In the genomic region with DNA sequence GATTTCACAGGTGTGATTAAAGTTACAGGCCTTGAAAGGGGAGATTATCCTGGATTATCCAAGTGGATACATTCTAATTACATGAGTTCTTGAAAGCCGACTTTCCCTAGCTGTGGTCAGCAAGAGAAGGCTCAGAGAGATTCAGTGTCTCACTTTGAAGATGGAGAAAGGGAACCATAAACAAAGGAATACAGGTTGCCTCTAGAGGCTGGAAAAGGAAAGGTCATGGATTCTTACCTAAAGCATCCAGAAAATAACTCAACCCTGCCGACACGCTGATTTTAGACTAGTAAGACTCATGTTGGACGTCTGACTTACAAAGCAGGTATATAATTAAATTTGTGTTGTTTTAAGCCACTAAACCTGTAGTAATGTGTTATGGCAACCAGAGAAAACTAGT, we compare ENCODE assay signal across 20 cellular contexts.
DNase-seq lines count a peak whose midpoint lies in the region; ATAC-seq and TF ChIP-seq lines count a peak whose summit lies in the region.
"Had no signal": no experiment of that assay in that cellular context is flagged by ENCODE, and none has a peak within 500 bp of the region (broad histone marks: within the 10 kb centered on the region; RNA-seq: fewer than 3 reads in every experiment).

No MANE protein-coding gene starts in this region.

- H2AFZ ChIP-seq in osteoblast (ENCODE audit: low read length) (no peak overlapping the region), H9 (ENCODE audit: low read length) (no peak overlapping the region)
- H2AFZ ChIP-seq: GM23338 had no signal

- H2AK5ac ChIP-seq in mesendoderm (ENCODE audit: low read length) (no peak overlapping the region), H9 (ENCODE audit: insufficient read length, low read length) (no peak overlapping the region)

- no peak overlapping the region for H3K4ac ChIP-seq in mesendoderm (ENCODE audit: low read depth, low read length)
- no peak overlapping the region for H3K4ac ChIP-seq in H9 (ENCODE audit: low read depth, low read length)

- H3K9ac ChIP-seq in mesendoderm (ENCODE audit: low read length), result no peak overlapping the region
- no peak overlapping the region for H3K9ac ChIP-seq in H9 (ENCODE audit: extremely low read depth, insufficient read length, low read length)

- no peaks in the 10 kb centered on the region for H3K23me2 ChIP-seq in H9 (ENCODE audit: insufficient read length, low read depth, low read length, poor library complexity, severe bottlenecking)

- H3K9me3 ChIP-seq in Panc1 (ENCODE audit: control insufficient read depth, insufficient read depth, low read depth, low read length) (no peaks in the 10 kb centered on the region), osteoblast (ENCODE audit: low read depth, low read length) (no peaks in the 10 kb centered on the region), H9 (ENCODE audit: control insufficient read depth, low read depth, low read length) (no peaks in the 10 kb centered on the region)
- H3K9me3 ChIP-seq: A549, Caco-2, HAP-1 had no signal

- 0 out of 2 replicates have a peak, but pooled peaks have one; percentile 4 for TF ChIP-seq CTCF in Panc1 (IDR thresholded peaks at IDR 0.05)
- TF ChIP-seq CTCF in WTC11 (IDR thresholded peaks at IDR 0.05), result no peak
- TF ChIP-seq CTCF in osteoblast (IDR thresholded peaks at IDR 0.05; ENCODE audit: extremely low read depth, low read depth, low read length), result no peak
- TF ChIP-seq CTCF in H9 (conservative IDR thresholded peaks at IDR 0.05), result no peak; the same call in 2 of the 3 replicates

- H4K20me1 ChIP-seq in osteoblast (ENCODE audit: insufficient read depth, low read length) (no peaks in the 10 kb centered on the region), H9 (ENCODE audit: control insufficient read depth, insufficient read depth, insufficient read length) (no peaks in the 10 kb centered on the region)

- H3K4me3 Mint-ChIP-seq in WTC11 (no peak overlapping the region), H9 (no peak overlapping the region)
- H3K4me3 Mint-ChIP-seq: CD4-positive, CD25-positive, alpha-beta regulatory T cell; CD8-positive, alpha-beta T cell; GM23338; HFFc6 had no signal

- no peak overlapping the region for H3K27ac Mint-ChIP-seq in WTC11
- H3K27ac Mint-ChIP-seq in H9, result no peak overlapping the region
- H3K27ac Mint-ChIP-seq: CD4-positive, CD25-positive, alpha-beta regulatory T cell; CD8-positive, alpha-beta T cell; GM23338; HFFc6 had no signal

- H4K8ac ChIP-seq in mesendoderm (ENCODE audit: low read depth, low read length) (no peak overlapping the region), H9 (replicated peaks; ENCODE audit: insufficient read length, low read depth, low read length) (no peak overlapping the region)

- H2BK120ac ChIP-seq in mesendoderm (ENCODE audit: low read depth, low read length) (no peak overlapping the region), H9 (ENCODE audit: low read depth, low read length, poor library complexity, severe bottlenecking) (no peak overlapping the region)

- ATAC-seq in Panc1 (no peak), WTC11 (peak; percentile 53; the same call in 1 of the 2 replicates), GM21381 (IDR thresholded peaks at IDR 0.05; ENCODE audit: unreplicated experiment) (no peak)
- ATAC-seq: A549; CD8-positive, alpha-beta T cell; GM23338 had no signal

- H4K91ac ChIP-seq in H9 (ENCODE audit: insufficient read length, low read depth, low read length), result no peak overlapping the region

- H3K27ac ChIP-seq in Panc1 (ENCODE audit: low read length) (no peak overlapping the region), mesendoderm (ENCODE audit: low read depth, low read length) (no peak overlapping the region), osteoblast (ENCODE audit: low read depth, low read length) (no peak overlapping the region), H9 (ENCODE audit: insufficient read length, low read depth, low read length) (no peak overlapping the region)
- H3K27ac ChIP-seq: A549 had no signal

- H3K56ac ChIP-seq in mesendoderm (ENCODE audit: low read length) (no peak overlapping the region), H9 (ENCODE audit: insufficient read length, low read depth, low read length) (no peak overlapping the region)

- CTCF ChIA-PET in Panc1 (lab: Charles Lee) (no interaction called here), WTC11 (lab: Charles Lee) (no interaction called here)

- no peak overlapping the region for H2BK12ac ChIP-seq in H9 (ENCODE audit: insufficient read length, low read depth, low read length)

- H2BK20ac ChIP-seq in H9 (ENCODE audit: low read depth, low read length, poor library complexity, severe bottlenecking), result no peak overlapping the region

- H3K4me3 ChIP-seq in Panc1 (ENCODE audit: low read depth in 2 of 2, low read length in 2 of 2) (no peak overlapping the region), mesendoderm (ENCODE audit: low read length) (no peak overlapping the region), osteoblast (ENCODE audit: insufficient read depth, low read length) (no peak overlapping the region)
- H3K4me3 ChIP-seq: A549, GM23338, HAP-1 had no signal

- POLR2A ChIA-PET in Panc1 (lab: Charles Lee), result no interaction called here
- POLR2A ChIA-PET in WTC11 (lab: Charles Lee), result no interaction called here

- no peak overlapping the region for H3K14ac ChIP-seq in H9 (ENCODE audit: insufficient read depth, low read length)

- in situ Hi-C loops in Panc1 (cut with HindIII; ENCODE audit: low pct_unique_long_range_greater_than_20kb, low sequenced_read_pairs), result no loop called here

- H3K27me3 ChIP-seq in Panc1 (ENCODE audit: control insufficient read depth, insufficient read depth, low read length) (no peaks in the 10 kb centered on the region), mesendoderm (ENCODE audit: insufficient read depth, low read length, poor library complexity) (no peaks in the 10 kb centered on the region), osteoblast (ENCODE audit: insufficient read depth, low read length) (no peaks in the 10 kb centered on the region), H9 (ENCODE audit: insufficient read depth, low read length) (no peaks in the 10 kb centered on the region)

- no TSS peak for BruUV-seq in Panc1 (replicated peaks; lab: Mats Ljungman, UMichigan)

- H3K27me3 Mint-ChIP-seq in WTC11 (ENCODE audit: low read depth) (peaks cover 4% of the 10 kb centered on the region; the same call in 1 of the 2 replicates), H9 (ENCODE audit: low read depth) (no peaks in the 10 kb centered on the region)
- H3K27me3 Mint-ChIP-seq: CD4-positive, CD25-positive, alpha-beta regulatory T cell had no signal

- WGBS in mesendoderm (ENCODE audit: extremely low coverage, insufficient coverage, low lambda C conversion rate), result no CpG with 5 or more reads among the region's 4 CpGs
- no CpG with 5 or more reads among the region's 4 CpGs for WGBS in H9 (ENCODE audit: extremely low coverage, insufficient read length, low lambda C conversion rate)

- H2BK15ac ChIP-seq in mesendoderm (replicated peaks; ENCODE audit: low read depth), result no peak overlapping the region
- no peak overlapping the region for H2BK15ac ChIP-seq in H9 (ENCODE audit: low read depth, low read length)

- no peaks in the 10 kb centered on the region for H3K79me1 ChIP-seq in mesendoderm (ENCODE audit: low read length)
- no peaks in the 10 kb centered on the region for H3K79me1 ChIP-seq in H9 (ENCODE audit: insufficient read depth, low read depth, low read length, poor library complexity, severe bottlenecking)

- peaks cover 7% of the 10 kb centered on the region; the same call in 1 of the 2 replicates for H3K9me3 Mint-ChIP-seq in WTC11
- no peaks in the 10 kb centered on the region for H3K9me3 Mint-ChIP-seq in H9
- H3K9me3 Mint-ChIP-seq: CD8-positive, alpha-beta T cell; GM23338; HFFc6 had no signal

- H3K36me3 ChIP-seq in Panc1 (ENCODE audit: control insufficient read depth, insufficient read depth, low read length), result no peaks in the 10 kb centered on the region
- H3K36me3 ChIP-seq in mesendoderm (ENCODE audit: control insufficient read depth, insufficient read depth, low read length), result no peaks in the 10 kb centered on the region
- no peaks in the 10 kb centered on the region for H3K36me3 ChIP-seq in osteoblast (ENCODE audit: insufficient read depth, low read length)
- H3K36me3 ChIP-seq: HAP-1 had no signal

- DNase-seq in NCI-H82 (lab: John Stamatoyannopoulos, UW), result peak; percentile 66
- no peak for DNase-seq in NCI-H82 treated with DMSO at 0.1 percent for 48 hours (lab: John Stamatoyannopoulos, UW; ENCODE audit: unreplicated experiment)
- no peak for DNase-seq in Panc1 (ENCODE audit: low read depth, low spot score)
- no peak for DNase-seq in WTC11 (ENCODE audit: low spot score)
- peak; percentile 10 for DNase-seq in mesendoderm
- DNase-seq in osteoblast (ENCODE audit: insufficient read length, low spot score, missing footprints), result no peak
- no peak for DNase-seq in H9
- DNase-seq: 8988T; ACHN; C1 segment of cervical spinal cord; Caco-2; CD4-positive, CD25-positive, alpha-beta regulatory T cell; CD8-positive, alpha-beta T cell; DMS 273 treated with DMSO at 0.1 percent for 48 hours; DND-41; HFFc6 had no signal

- no peak overlapping the region for H4K5ac ChIP-seq in mesendoderm (ENCODE audit: low read length)
- no peak overlapping the region for H4K5ac ChIP-seq in H9 (ENCODE audit: insufficient read length, low read depth, low read length)

- H3K79me2 ChIP-seq in mesendoderm (ENCODE audit: control insufficient read depth, insufficient read depth, low read length), result no peaks in the 10 kb centered on the region
- no peaks in the 10 kb centered on the region for H3K79me2 ChIP-seq in osteoblast (ENCODE audit: insufficient read depth, low read length)
- no peaks in the 10 kb centered on the region for H3K79me2 ChIP-seq in H9 (ENCODE audit: insufficient read depth, low read length)

- H3K23ac ChIP-seq in mesendoderm (ENCODE audit: low read length) (no peak overlapping the region), H9 (ENCODE audit: insufficient read length, low read depth, low read length) (no peak overlapping the region)

- H3K36me3 Mint-ChIP-seq in WTC11, result no peaks in the 10 kb centered on the region
- H3K36me3 Mint-ChIP-seq in H9 (ENCODE audit: insufficient read depth in 1 of 3, low read depth in 3 of 3), result no peaks in the 10 kb centered on the region; a peak in 1 of 7 replicates
- H3K36me3 Mint-ChIP-seq: CD4-positive, CD25-positive, alpha-beta regulatory T cell; CD8-positive, alpha-beta T cell had no signal

- H3K4me1 ChIP-seq in Panc1 (ENCODE audit: control insufficient read depth, insufficient read depth, low read length) (no peaks in the 10 kb centered on the region), mesendoderm (ENCODE audit: control insufficient read depth, low read depth, low read length) (no peaks in the 10 kb centered on the region), osteoblast (ENCODE audit: insufficient read depth, low read length) (peaks cover 21% of the 10 kb centered on the region), H9 (ENCODE audit: insufficient read depth, low read length) (no peaks in the 10 kb centered on the region)
- H3K4me1 ChIP-seq: Caco-2, HAP-1 had no signal

- H3K18ac ChIP-seq in mesendoderm (ENCODE audit: low read length) (no peak overlapping the region), H9 (ENCODE audit: insufficient read length, low read depth, low read length) (no peak overlapping the region)

- intact Hi-C loops in Panc1 (cut with micrococcal nuclease; ENCODE audit: unreplicated experiment), result no loop called here

- no peak overlapping the region for H3T11ph ChIP-seq in H9 (ENCODE audit: low read length)

- H3K4me2 ChIP-seq in mesendoderm (ENCODE audit: low read length) (no peak overlapping the region), osteoblast (ENCODE audit: insufficient read depth, low read length) (no peak overlapping the region), H9 (ENCODE audit: insufficient read depth, insufficient read length, low read length) (no peak overlapping the region)
- H3K4me2 ChIP-seq: A549, GM23338 had no signal

- H3K4me1 Mint-ChIP-seq in WTC11, result no peaks in the 10 kb centered on the region
- no peaks in the 10 kb centered on the region for H3K4me1 Mint-ChIP-seq in H9
- H3K4me1 Mint-ChIP-seq: CD4-positive, CD25-positive, alpha-beta regulatory T cell; GM23338 had no signal

- H2BK5ac ChIP-seq in mesendoderm (ENCODE audit: low read length), result no peak overlapping the region
- H2BK5ac ChIP-seq in H9 (ENCODE audit: insufficient read length, low read length), result no peak overlapping the region

Comparison
In these comparisons a context has a peak if more than half of its experiments do, and no peak if none do; other contexts are left out.
1. DNase-seq: peak in NCI-H82 (single experiment) and mesendoderm (single experiment); none in NCI-H82 treated with DMSO at 0.1 percent for 48 hours (single experiment), Panc1 (single experiment), WTC11 (single experiment), osteoblast (single experiment) and H9 (single experiment).